Comparison of ENCODE assay signal across 14 cellular contexts in genomic region chr6:158014505-158015187, GRCh38. TPM values are rescaled to one million over a fixed set of nuclear protein-coding genes. Genes with fewer than 3 reads are reported as not detected.
DNase-seq lines count a peak whose midpoint lies in the region; ATAC-seq, FAIRE-seq and TF ChIP-seq lines count a peak whose summit lies in the region.
"Had no signal": no experiment of that assay in that cellular context is flagged by ENCODE, and none has a peak within 500 bp of the region (broad histone marks: within the 10 kb centered on the region; RNA-seq: fewer than 3 reads in every experiment).

No MANE protein-coding gene starts in this region.

- H3K79me1 ChIP-seq in mesendoderm (ENCODE audit: low read length), result peaks cover 9% of the 10 kb centered on the region

- H3K18ac ChIP-seq in mesendoderm (ENCODE audit: low read length), result no peak overlapping the region

- H3K36me3 ChIP-seq in HepG2 (replicated peaks in 1 of 2; ENCODE audit: control insufficient read depth in 1 of 2, insufficient read depth in 2 of 2, low read length in 2 of 2) (peaks cover 22 to 40% of the 10 kb centered on the region in 2 experiments), mesendoderm (ENCODE audit: control insufficient read depth, insufficient read depth, low read length) (no peaks in the 10 kb centered on the region)

- no peaks in the 10 kb centered on the region for H3K27me3 ChIP-seq in AG04450 (ENCODE audit: control insufficient read depth, insufficient read depth, low read length)
- H3K27me3 ChIP-seq in HepG2 (ENCODE audit: control insufficient read depth in 1 of 2, insufficient read depth in 2 of 2, low read length in 2 of 2), result no peaks in the 10 kb centered on the region
- H3K27me3 ChIP-seq in mesendoderm (ENCODE audit: insufficient read depth, low read length, poor library complexity), result no peaks in the 10 kb centered on the region

- H4K8ac ChIP-seq in mesendoderm (ENCODE audit: low read depth, low read length), result no peak overlapping the region

- peak overlapping the region; percentile 48 for H3K4me2 ChIP-seq in HepG2 (ENCODE audit: low read depth, low read length)
- H3K4me2 ChIP-seq in mesendoderm (ENCODE audit: low read length), result no peak overlapping the region
- H3K4me2 ChIP-seq: KMS-11 had no signal

- H3K4me1 Mint-ChIP-seq in activated T-helper 2 cell treated with anti-CD3 and anti-CD28 coated beads, Interferon-gamma antibody, Interleukin-2, Interleukin-4, amounts not matched to agents 10 μg/mL and 5 μg/mL and 100 μg/mL, durations not matched to agents 14 hours and 24 hours and 36 hours (ENCODE audit: low read depth), result peaks cover 44% of the 10 kb centered on the region

- no peak overlapping the region for H3K56ac ChIP-seq in mesendoderm (ENCODE audit: low read length)

- no peak overlapping the region for H3K4ac ChIP-seq in mesendoderm (ENCODE audit: low read depth, low read length)

- no peak overlapping the region for H2AFZ ChIP-seq in HepG2 (ENCODE audit: low read length)

- H3K27ac ChIP-seq in AG04450 (ENCODE audit: low read depth, low read length) (peak overlapping the region; percentile 52), HepG2 (ENCODE audit: extremely low read length, insufficient read depth, low read length) (peak overlapping the region; percentile 99), mesendoderm (ENCODE audit: low read depth, low read length) (no peak overlapping the region)
- H3K27ac ChIP-seq: KMS-11 had no signal

- peaks cover 82% of the 10 kb centered on the region for H3K79me2 ChIP-seq in HepG2 (ENCODE audit: insufficient read depth, low read length)
- peaks cover 3% of the 10 kb centered on the region for H3K79me2 ChIP-seq in mesendoderm (ENCODE audit: control insufficient read depth, insufficient read depth, low read length)

- H3K27me3 Mint-ChIP-seq in activated T-helper 2 cell treated with anti-CD3 and anti-CD28 coated beads, Interferon-gamma antibody, Interleukin-2, Interleukin-4, amounts not matched to agents 10 μg/mL and 5 μg/mL and 100 μg/mL, durations not matched to agents 14 hours and 24 hours and 36 hours (ENCODE audit: low read depth), result no peaks in the 10 kb centered on the region
- H3K27me3 Mint-ChIP-seq: effector memory CD8-positive, alpha-beta T cell had no signal

- intact Hi-C loops in activated T-helper 2 cell treated with anti-CD3 and anti-CD28 coated beads, Interferon-gamma antibody, Interleukin-2, Interleukin-4, amounts not matched to agents 10 μg/mL and 5 μg/mL and 100 μg/mL, durations not matched to agents 14 hours and 24 hours and 36 hours (cut with micrococcal nuclease), result no loop called here
- intact Hi-C loops in HepG2 (cut with micrococcal nuclease; ENCODE audit: unreplicated experiment), result no loop called here

- ATAC-seq in HepG2 (no peak; the same call in 2 of the 3 replicates), HG03439 (IDR thresholded peaks at IDR 0.05; ENCODE audit: unreplicated experiment) (no peak)
- ATAC-seq: effector memory CD8-positive, alpha-beta T cell had no signal

- no peak overlapping the region for H2AK5ac ChIP-seq in mesendoderm (ENCODE audit: low read length)

- TF ChIP-seq CTCF in AG04450 (IDR thresholded peaks at IDR 0.05; ENCODE audit: low read depth, low read length) (no peak), HepG2 (CRISPR knock-in tag; IDR thresholded peaks at IDR 0.05) (no peak), GM20000 (IDR thresholded peaks at IDR 0.05; ENCODE audit: extremely low read depth, missing control alignments) (no peak)

- no peak overlapping the region for H3K4me3 Mint-ChIP-seq in activated T-helper 2 cell treated with anti-CD3 and anti-CD28 coated beads, Interferon-gamma antibody, Interleukin-2, Interleukin-4, amounts not matched to agents 10 μg/mL and 5 μg/mL and 100 μg/mL, durations not matched to agents 14 hours and 24 hours and 36 hours (ENCODE audit: low read depth)
- H3K4me3 Mint-ChIP-seq: effector memory CD8-positive, alpha-beta T cell; nephron progenitor cell had no signal

- no peak overlapping the region for H2BK15ac ChIP-seq in mesendoderm (replicated peaks; ENCODE audit: low read depth)

- no peak for DNase-seq in AG04450 (ENCODE audit: low read depth, low spot score)
- DNase-seq in GM12892 (ENCODE audit: insufficient read length), result no peak
- DNase-seq in activated T-helper 2 cell treated with anti-CD3 and anti-CD28 coated beads, Interferon-gamma antibody, Interleukin-2, Interleukin-4, amounts not matched to agents 10 μg/mL and 5 μg/mL and 100 μg/mL, durations not matched to agents 14 hours and 24 hours and 36 hours (ENCODE audit: low spot score), result no peak
- DNase-seq in HepG2 (ENCODE audit: low spot score), result peak; percentile 88
- DNase-seq in HPDE6-E6E7 (ENCODE audit: extremely low spot score), result no peak
- no peak for DNase-seq in mesendoderm
- no peak for DNase-seq in GM20000 (ENCODE audit: low spot score)
- DNase-seq: activated gamma-delta T cell; Calu3; effector memory CD8-positive, alpha-beta T cell; NCI-H526 treated with DMSO at 0.1 percent for 48 hours; nephron progenitor cell had no signal

- no peak overlapping the region for H3K23ac ChIP-seq in mesendoderm (ENCODE audit: low read length)

- peaks cover 30% of the 10 kb centered on the region for H3K36me3 Mint-ChIP-seq in activated T-helper 2 cell treated with anti-CD3 and anti-CD28 coated beads, Interferon-gamma antibody, Interleukin-2, Interleukin-4, amounts not matched to agents 10 μg/mL and 5 μg/mL and 100 μg/mL, durations not matched to agents 14 hours and 24 hours and 36 hours (ENCODE audit: low read depth)

- no peaks in the 10 kb centered on the region; the same call in 1 of the 2 replicates for H3K9me3 ChIP-seq in AG04450 (ENCODE audit: control insufficient read depth, insufficient read depth, low read length)
- H3K9me3 ChIP-seq in HepG2 (ENCODE audit: low read length), result no peaks in the 10 kb centered on the region

- TF ChIP-seq RAD21 in HepG2 (CRISPR knock-in tag; IDR thresholded peaks at IDR 0.05), result no peak; the same call in 1 of the 2 replicates

- no peak overlapping the region for H3K4me3 ChIP-seq in AG04450 (ENCODE audit: low read depth, low read length)
- 0 out of 6 replicates have a peak overlapping the region, but pooled peaks of 1 of the 3 experiments have one; percentile 3 for H3K4me3 ChIP-seq in HepG2 (replicated peaks in 1 of 3; ENCODE audit: insufficient read depth in 1 of 3, low read depth in 2 of 3, low read length in 3 of 3)
- no peak overlapping the region for H3K4me3 ChIP-seq in mesendoderm (ENCODE audit: low read length)

- peak; percentile 14 for FAIRE-seq in GM12892 (lab: Jason Lieb, UNC)
- FAIRE-seq in HepG2 (lab: Jason Lieb, UNC), result peak; percentile 89

- TF ChIP-seq POLR2A in GM12892 (IDR thresholded peaks at IDR 0.05; ENCODE audit: low read depth, low read length) (no peak), HepG2 (IDR thresholded peaks at IDR 0.05; ENCODE audit: insufficient read depth in 1 of 2, low read depth in 2 of 2, low read length in 2 of 2) (peak; percentile 40; a peak in 2 of 4 replicates)

- peak overlapping the region; percentile 36 for H3K27ac Mint-ChIP-seq in activated T-helper 2 cell treated with anti-CD3 and anti-CD28 coated beads, Interferon-gamma antibody, Interleukin-2, Interleukin-4, amounts not matched to agents 10 μg/mL and 5 μg/mL and 100 μg/mL, durations not matched to agents 14 hours and 24 hours and 36 hours
- H3K27ac Mint-ChIP-seq: nephron progenitor cell had no signal

- H3K9ac ChIP-seq in HepG2 (ENCODE audit: insufficient read depth, low read depth, low read length), result peak overlapping the region; percentile 59
- no peak overlapping the region for H3K9ac ChIP-seq in mesendoderm (ENCODE audit: low read length)
- H3K9ac ChIP-seq: KMS-11 had no signal

- peak; percentile 3 to 91; a peak in 2 of 4 replicates for TF ChIP-seq EP300 in HepG2 (IDR thresholded peaks at IDR 0.05; ENCODE audit: low read depth in 2 of 2, low read length in 2 of 2)
- peak; percentile 77; the same call in 1 of the 2 replicates for TF ChIP-seq EP300 in HepG2 (CRISPR knock-in tag; IDR thresholded peaks at IDR 0.05; ENCODE audit: borderline replicate concordance)

- H3K9me3 Mint-ChIP-seq in activated T-helper 2 cell treated with anti-CD3 and anti-CD28 coated beads, Interferon-gamma antibody, Interleukin-2, Interleukin-4, amounts not matched to agents 10 μg/mL and 5 μg/mL and 100 μg/mL, durations not matched to agents 14 hours and 24 hours and 36 hours, result no peaks in the 10 kb centered on the region
- H3K9me3 Mint-ChIP-seq: effector memory CD8-positive, alpha-beta T cell had no signal

- in situ Hi-C loops in HepG2 (cut with HindIII; ENCODE audit: extremely low pct_ligation_motif_present, low pct_unique_long_range_greater_than_20kb), result no loop called here

- POLR2A ChIA-PET in AG04450 (lab: Yijun Ruan, JAX) (interaction anchor here (0.9 kb wide), 1 partner anchor 11 kb away, joined by 3 read pairs; no protein-coding TSS in a partner anchor), HepG2 (lab: Yijun Ruan, JAX) (interaction anchor here (0.8 to 11.3 kb wide), 17 partner anchors 9 to 61 kb away, joined by 3 to 345 read pairs (median 4); partner anchors contain the start of gene SYNJ2)

- CTCF ChIA-PET in AG04450 (lab: Charles Lee) (interaction anchor here (2.9 kb wide), 1 partner anchor 12 kb away, joined by 14 read pairs; no protein-coding TSS in a partner anchor), HepG2 (lab: Yijun Ruan, JAX; ENCODE audit: low intra/inter-chr PET ratio, low total read pairs) (no interaction called here)

- peaks cover 73% of the 10 kb centered on the region for H3K4me1 ChIP-seq in HepG2 (ENCODE audit: insufficient read depth, low read length)
- H3K4me1 ChIP-seq in mesendoderm (ENCODE audit: control insufficient read depth, low read depth, low read length), result peaks cover 2% of the 10 kb centered on the region

- H2BK120ac ChIP-seq in mesendoderm (ENCODE audit: low read depth, low read length), result no peak overlapping the region

- no peaks in the 10 kb centered on the region for H4K20me1 ChIP-seq in HepG2 (ENCODE audit: insufficient read depth, low read length)

- H2BK5ac ChIP-seq in mesendoderm (ENCODE audit: low read length), result no peak overlapping the region

- H4K5ac ChIP-seq in mesendoderm (ENCODE audit: low read length), result no peak overlapping the region

- 88% methylated on average over 5 of the region's 6 CpGs for WGBS in HepG2 (ENCODE audit: low lambda C conversion rate)
- no CpG with 5 or more reads among the region's 6 CpGs for WGBS in mesendoderm (ENCODE audit: extremely low coverage, insufficient coverage, low lambda C conversion rate)

- BruUV-seq in HepG2 (replicated peaks; lab: Mats Ljungman, UMichigan), result no TSS peak

RNA-seq across cellular contexts. Expression of gene SYNJ2, which starts 33.0 kb away (rescaled TPM):
- 38.1 and 40.8 TPM in 2 replicates for polyA plus RNA-seq in AG04450 (2011; rRNA removed)
- 63.6 and 78.2 TPM in 2 replicates for polyA minus RNA-seq in AG04450 (2011; rRNA and poly(A)+ RNA removed)
- 2.7 TPM for polyA plus RNA-seq in GM12892 (2012; ENCODE audit: missing spikeins)
- total RNA-seq in activated T-helper 2 cell treated with anti-CD3 and anti-CD28 coated beads, Interferon-gamma antibody, Interleukin-2, Interleukin-4, amounts not matched to agents 10 μg/mL and 5 μg/mL and 100 μg/mL, durations not matched to agents 14 hours and 24 hours and 36 hours, result 21.5 and 23.6 TPM in 2 replicates
- 39.0 and 39.1 TPM in 2 replicates for total RNA-seq in HepG2 (2016; rRNA removed; fragmentation: Illumina TruSeq; extraction: Trizol)
- 50.4 and 51.2 TPM in 2 replicates for total RNA-seq in HepG2 (2016; cell fraction: cytosol; rRNA removed; fragmentation: Illumina TruSeq; extraction: Trizol; ENCODE audit: low read depth)
- total RNA-seq in HepG2 (2016; cell fraction: insoluble cytoplasmic fraction; rRNA removed; fragmentation: Illumina TruSeq; extraction: Trizol), result 32.6 and 44.6 TPM in 2 replicates
- total RNA-seq in HepG2 (2016; cell fraction: membrane; rRNA removed; fragmentation: Illumina TruSeq; extraction: Trizol), result 52.4 and 52.9 TPM in 2 replicates
- total RNA-seq in HepG2 (2016; cell fraction: nucleus; rRNA removed; fragmentation: Illumina TruSeq; extraction: Trizol), result 33.3 and 38.2 TPM in 2 replicates
- 57.6 and 59.5 TPM in 2 replicates for polyA plus RNA-seq in HepG2 (2011; rRNA removed)
- 44.7 and 49.0 TPM in 2 replicates for polyA plus RNA-seq in HepG2 (2011; cell fraction: cytosol; rRNA removed)
- 85.9 and 86.7 TPM in 2 replicates for polyA plus RNA-seq in HepG2 (2011; cell fraction: nucleus; rRNA removed)
- 53.7 and 59.9 TPM in 2 replicates for polyA plus RNA-seq in HepG2 (2012)
- polyA plus RNA-seq in HepG2 (2016; cell fraction: cytosol; fragmentation: Illumina TruSeq; extraction: Trizol; ENCODE audit: low read depth), result 53.0 and 54.8 TPM in 2 replicates
- 28.2 and 29.0 TPM in 2 replicates for polyA plus RNA-seq in HepG2 (2016; cell fraction: insoluble cytoplasmic fraction; fragmentation: Illumina TruSeq; extraction: Trizol; ENCODE audit: low read depth)
- polyA plus RNA-seq in HepG2 (2016; cell fraction: membrane; fragmentation: Illumina TruSeq; extraction: Trizol; ENCODE audit: low read depth), result 41.5 and 42.8 TPM in 2 replicates
- polyA plus RNA-seq in HepG2 (2016; cell fraction: nucleus; fragmentation: Illumina TruSeq; extraction: Trizol; ENCODE audit: insufficient read depth, low read depth), result 49.3 and 52.0 TPM in 2 replicates
- 21.9 and 161 TPM in 2 replicates for polyA minus RNA-seq in HepG2 (2011; rRNA and poly(A)+ RNA removed; ENCODE audit: low replicate concordance)
- 57.2 and 71.5 TPM in 2 replicates for polyA minus RNA-seq in HepG2 (2011; cell fraction: cytosol; rRNA and poly(A)+ RNA removed)
- 135 and 148 TPM in 2 replicates for polyA minus RNA-seq in HepG2 (2011; cell fraction: nucleus; rRNA and poly(A)+ RNA removed)
- 11.5 TPM for polyA plus RNA-seq in mesendoderm (2013, experiment 1 of 2)
- 11.6 TPM for polyA plus RNA-seq in mesendoderm (2013, experiment 2 of 2)
